9 cellular contexts compared by ENCODE assay signal in the genomic region with DNA sequence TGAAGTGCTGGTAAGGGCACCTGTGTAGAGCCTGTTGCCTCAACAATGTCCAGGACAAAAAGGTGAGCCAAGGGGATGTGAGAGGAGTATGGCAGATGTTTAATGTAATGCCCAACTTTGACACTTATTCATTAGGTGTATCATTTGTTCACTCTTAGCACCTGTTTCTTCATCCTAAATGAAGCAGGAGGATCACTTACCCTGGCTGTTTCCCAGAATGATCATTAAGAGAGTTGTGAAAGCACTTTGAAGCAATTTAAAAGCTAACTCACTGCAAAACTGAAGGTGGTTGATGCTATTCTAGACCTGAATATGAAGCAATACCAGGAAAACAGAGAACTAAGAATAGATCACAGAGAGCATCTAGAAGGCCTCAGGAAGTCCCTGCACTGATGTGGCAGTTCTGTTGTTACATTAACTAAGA. TPM values are rescaled to one million over a fixed set of nuclear protein-coding genes. Genes with fewer than 3 reads are reported as not detected.
A peak's percentile ranks its signal among the peaks of the same experiment; 100 is the strongest.
DNase-seq lines count a peak whose midpoint lies in the region; ATAC-seq and TF ChIP-seq lines count a peak whose summit lies in the region.
"Had no signal": no experiment of that assay in that cellular context is flagged by ENCODE, and none has a peak within 500 bp of the region (broad histone marks: within the 10 kb centered on the region; RNA-seq: fewer than 3 reads in every experiment).

No MANE protein-coding gene starts in this region.

- DNase-seq in activated naive CD8-positive, alpha-beta T cell treated with anti-CD3 and anti-CD28 coated beads for 36 hours, result no peak
- no peak for DNase-seq in activated gamma-delta T cell treated with Interleukin-2 at 50 U/mL for 16 hours
- DNase-seq in activated CD8-positive, alpha-beta memory T cell treated with anti-CD3 and anti-CD28 coated beads, Interleukin-2, amount 50 U/mL, for 4 hours, result no peak
- no peak for DNase-seq in osteocyte (ENCODE audit: extremely low spot score, unreplicated experiment)
- DNase-seq in NCI-H2029 (lab: John Stamatoyannopoulos, UW), result no peak

- peak overlapping the region; percentile 90 for H3K27ac Mint-ChIP-seq in activated naive CD8-positive, alpha-beta T cell treated with anti-CD3 and anti-CD28 coated beads for 36 hours
- H3K27ac Mint-ChIP-seq in osteocyte (ENCODE audit: unreplicated experiment), result no peak overlapping the region

- H3K4me3 Mint-ChIP-seq in activated naive CD8-positive, alpha-beta T cell treated with anti-CD3 and anti-CD28 coated beads for 36 hours, result peak overlapping the region; percentile 23
- H3K4me3 Mint-ChIP-seq in osteocyte (ENCODE audit: unreplicated experiment), result no peak overlapping the region

- H3K4me1 Mint-ChIP-seq in activated naive CD8-positive, alpha-beta T cell treated with anti-CD3 and anti-CD28 coated beads for 36 hours, result peaks cover 51% of the 10 kb centered on the region
- H3K4me1 Mint-ChIP-seq in osteocyte (ENCODE audit: unreplicated experiment), result no peaks in the 10 kb centered on the region

- peaks cover 12% of the 10 kb centered on the region for H3K36me3 Mint-ChIP-seq in activated naive CD8-positive, alpha-beta T cell treated with anti-CD3 and anti-CD28 coated beads for 36 hours
- H3K36me3 Mint-ChIP-seq in osteocyte (ENCODE audit: unreplicated experiment), result no peaks in the 10 kb centered on the region

- TF ChIP-seq CTCF in osteocyte (IDR thresholded peaks at IDR 0.05), result no peak

- no peaks in the 10 kb centered on the region for H3K27me3 Mint-ChIP-seq in activated naive CD8-positive, alpha-beta T cell treated with anti-CD3 and anti-CD28 coated beads for 36 hours
- no peaks in the 10 kb centered on the region for H3K27me3 Mint-ChIP-seq in osteocyte (ENCODE audit: unreplicated experiment)

- ATAC-seq in GM18502 (IDR thresholded peaks at IDR 0.05; ENCODE audit: poor library complexity, unreplicated experiment) (peak; percentile 84), GM21381 (IDR thresholded peaks at IDR 0.05; ENCODE audit: unreplicated experiment) (peak; percentile 80), HG03439 (IDR thresholded peaks at IDR 0.05; ENCODE audit: unreplicated experiment) (peak; percentile 70)

- peaks cover 21% of the 10 kb centered on the region for H3K9me3 Mint-ChIP-seq in activated naive CD8-positive, alpha-beta T cell treated with anti-CD3 and anti-CD28 coated beads for 36 hours
- H3K9me3 Mint-ChIP-seq in osteocyte (ENCODE audit: unreplicated experiment), result no peaks in the 10 kb centered on the region

RNA-seq across cellular contexts. Expression of a gene that starts 3.4 kb away (rescaled TPM):
- 1 to 10 TPM; 1.1 to 1.3 TPM for total RNA-seq in activated naive CD8-positive, alpha-beta T cell treated with anti-CD3 and anti-CD28 coated beads for 36 hours
- not detected in 2 replicates for total RNA-seq in osteocyte
- total RNA-seq: RPMI7951 had no signal
